Comparison of ENCODE assay signal across 24 cellular contexts in genomic region chr1:211885746-211886522, GRCh38. TPM values are rescaled to one million over a fixed set of nuclear protein-coding genes. Genes with fewer than 3 reads are reported as not detected.
DNase-seq lines count a peak whose midpoint lies in the region; ATAC-seq and TF ChIP-seq lines count a peak whose summit lies in the region.
"Had no signal": no experiment of that assay in that cellular context is flagged by ENCODE, and none has a peak within 500 bp of the region (broad histone marks: within the 10 kb centered on the region; RNA-seq: fewer than 3 reads in every experiment).

No MANE protein-coding gene starts in this region.

- peak overlapping the region; percentile 73 for H3K27ac Mint-ChIP-seq in nephron progenitor cell
- H3K27ac Mint-ChIP-seq: activated B cell treated with CpG ODN at 0.5 μM for 24 hours; activated CD4-positive, alpha-beta memory T cell treated with anti-CD3 and anti-CD28 coated beads for 36 hours; CD4-positive, CD25-positive, alpha-beta regulatory T cell; endodermal cell had no signal

- in situ Hi-C loops in Caki2 (cut with HindIII; ENCODE audit: low pct_unique_long_range_greater_than_20kb, low sequenced_read_pairs), result no loop called here

- peak overlapping the region; percentile 37 for H3K4me3 Mint-ChIP-seq in nephron progenitor cell
- H3K4me3 Mint-ChIP-seq: activated B cell treated with CpG ODN at 0.5 μM for 24 hours; activated CD4-positive, alpha-beta memory T cell treated with anti-CD3 and anti-CD28 coated beads for 36 hours; CD4-positive, CD25-positive, alpha-beta regulatory T cell; endodermal cell had no signal

- peaks cover 24% of the 10 kb centered on the region for H3K27me3 ChIP-seq in left ventricle myocardium inferior (ENCODE audit: low read depth)
- H3K27me3 ChIP-seq in right cardiac atrium (ENCODE audit: control insufficient read depth, insufficient read depth), result no peaks in the 10 kb centered on the region
- H3K27me3 ChIP-seq: breast epithelium, colonic mucosa had no signal

- H3K9me3 ChIP-seq in left ventricle myocardium inferior (replicated peaks) (peaks cover 12% of the 10 kb centered on the region), right cardiac atrium (ENCODE audit: control insufficient read depth, low read length) (no peaks in the 10 kb centered on the region)
- H3K9me3 ChIP-seq: breast epithelium, colonic mucosa had no signal

- TF ChIP-seq CTCF in nephron progenitor cell (IDR thresholded peaks at IDR 0.05), result no peak
- no peak for TF ChIP-seq CTCF in left ventricle myocardium inferior (IDR thresholded peaks at IDR 0.05; ENCODE audit: borderline replicate concordance)

- H3K27me3 Mint-ChIP-seq in nephron progenitor cell (ENCODE audit: low read depth, poor library complexity), result peaks cover 31% of the 10 kb centered on the region

- 30% methylated on average over 3 of the region's 3 CpGs for whole genome bisulfite sequencing in right cardiac atrium

- H3K4me1 Mint-ChIP-seq in nephron progenitor cell, result peaks cover 41% of the 10 kb centered on the region
- H3K4me1 Mint-ChIP-seq: CD4-positive, CD25-positive, alpha-beta regulatory T cell had no signal

- H3K36me3 Mint-ChIP-seq in nephron progenitor cell (ENCODE audit: low read depth), result no peaks in the 10 kb centered on the region
- H3K36me3 Mint-ChIP-seq: CD4-positive, CD25-positive, alpha-beta regulatory T cell had no signal

- no peak overlapping the region for H3K4me3 ChIP-seq in left ventricle myocardium inferior
- no peak overlapping the region for H3K4me3 ChIP-seq in right cardiac atrium (ENCODE audit: low read length)
- H3K4me3 ChIP-seq: breast epithelium, colonic mucosa, SK-N-MC had no signal

- DNase-seq in Caki2 (ENCODE audit: low read depth), result peak; percentile 14
- DNase-seq in M059J (ENCODE audit: low read depth), result peak; percentile 11
- peak; percentile 3 for DNase-seq in fibroblast of peridontal ligament (ENCODE audit: extremely low read depth)
- DNase-seq in nephron progenitor cell, result peak; percentile 21
- DNase-seq in left ventricle myocardium inferior, result no peak
- no peak for DNase-seq in right cardiac atrium
- DNase-seq: activated B cell treated with CpG ODN at 0.5 μM for 24 hours; activated CD4-positive, alpha-beta memory T cell treated with anti-CD3 and anti-CD28 coated beads for 36 hours; CD4-positive, CD25-positive, alpha-beta regulatory T cell; colonic mucosa; DMS 273 treated with DMSO at 0.1 percent for 48 hours; endodermal cell; left cardiac atrium; midbrain; NCI-H1105 treated with DMSO at 0.1 percent for 48 hours; NCI-H2029 treated with DMSO at 0.1 percent for 48 hours; NCI-H524; RPMI8226; stimulated activated CD4-positive, alpha-beta T cell treated with anti-CD3 and anti-CD28 coated beads, Interleukin-4, amount 100 ng/mL, for 1 hour; stimulated activated naive CD4-positive, alpha-beta T cell had no signal

- H3K27ac ChIP-seq in left ventricle myocardium inferior (replicated peaks) (no peak overlapping the region), right cardiac atrium (ENCODE audit: low read length) (no peak overlapping the region)
- H3K27ac ChIP-seq: breast epithelium, colonic mucosa, SK-N-MC had no signal

- H3K36me3 ChIP-seq in left ventricle myocardium inferior, result no peaks in the 10 kb centered on the region
- H3K36me3 ChIP-seq: breast epithelium, colonic mucosa had no signal

- peaks cover 23% of the 10 kb centered on the region for H3K9me3 Mint-ChIP-seq in nephron progenitor cell

- H3K4me1 ChIP-seq in left ventricle myocardium inferior (no peaks in the 10 kb centered on the region), right cardiac atrium (ENCODE audit: control insufficient read depth, insufficient read depth, low read length) (no peaks in the 10 kb centered on the region)
- H3K4me1 ChIP-seq: breast epithelium, colonic mucosa had no signal

- ATAC-seq in HG03520 (IDR thresholded peaks at IDR 0.05; ENCODE audit: unreplicated experiment) (no peak), HG02623 (IDR thresholded peaks at IDR 0.05; ENCODE audit: unreplicated experiment) (no peak), right cardiac atrium (no peak)
- ATAC-seq: left cardiac atrium had no signal

- intact Hi-C loops in left ventricle myocardium inferior (cut with micrococcal nuclease) (no loop called here), right cardiac atrium (cut with DNase I) (no loop called here)

RNA-seq across cellular contexts. Expression of gene LPGAT1, which starts 55.4 kb away (rescaled TPM):
- 29.7 and 38.8 TPM in 2 replicates for total RNA-seq in Caki2 (2014; rRNA removed; shearing (Covaris generic); ENCODE audit: low replicate concordance)
- 25.5 and 38.6 TPM in 2 replicates for total RNA-seq in M059J (2014; rRNA removed; shearing (Covaris generic))
- total RNA-seq in left ventricle myocardium inferior (24.9 TPM), right cardiac atrium (10 to 100 TPM; 34.3 to 58.8 (median 39.9) TPM)
- polyA plus RNA-seq in right cardiac atrium, result 10.1 TPM

Comparison
In these comparisons a context has a peak if more than half of its experiments do, and no peak if none do; other contexts are left out.
1. DNase-seq: peak in Caki2 (single experiment), M059J (single experiment), fibroblast of peridontal ligament (single experiment) and nephron progenitor cell (single experiment); none in left ventricle myocardium inferior (single experiment) and right cardiac atrium (0 of 3).